ENCODE assay signal across 8 cellular contexts in genomic region chr11:79439893-79440450, GRCh38. TPM values are rescaled to one million over a fixed set of nuclear protein-coding genes. Genes with fewer than 3 reads are reported as not detected.
DNase-seq lines count a peak whose midpoint lies in the region; ATAC-seq and TF ChIP-seq lines count a peak whose summit lies in the region.

No MANE protein-coding gene starts in this region.

- TF ChIP-seq CTCF in lung (IDR thresholded peaks at IDR 0.05; ENCODE audit: control extremely low read depth, extremely low read depth): no peak
- no peak for TF ChIP-seq CTCF in vagina (IDR thresholded peaks at IDR 0.05)

- H3K27ac ChIP-seq in HUES48 (ENCODE audit: low read depth, low read length) (peak overlapping the region; percentile 27), lung (ENCODE audit: low read depth in 1 of 2, low read length in 1 of 2) (peak overlapping the region in 1 of 2 donors; percentile 32), vagina (peak overlapping the region; percentile 92)

- in situ Hi-C loops in ACHN (cut with HindIII; ENCODE audit: low pct_ligation_motif_present, low pct_unique_long_range_greater_than_20kb, low sequenced_read_pairs): no loop called here

- H3K27ac Mint-ChIP-seq in dendritic cell treated with granulocyte-macrophage colony-stimulating factor and Interleukin-4, amounts not matched to agents 40 ng/mL and 50 ng/mL, for 4 days: no peak overlapping the region
- no peak overlapping the region for H3K27ac Mint-ChIP-seq in activated CD8-positive, alpha-beta memory T cell treated with anti-CD3 and anti-CD28 coated beads, Interleukin-2, amount 10 ng/mL, durations not matched to agents 7 days and 5 days
- H3K27ac Mint-ChIP-seq in natural killer cell treated with Interleukin-12 subunit alpha and Interleukin-12 subunit beta and Interleukin-15 and Interleukin-18, amount 100 ng/mL, for 72 hours: no peak overlapping the region

- H3K4me1 Mint-ChIP-seq in dendritic cell treated with granulocyte-macrophage colony-stimulating factor and Interleukin-4, amounts not matched to agents 40 ng/mL and 50 ng/mL, for 4 days (ENCODE audit: low read depth): peaks cover 39% of the 10 kb centered on the region
- peaks cover 8% of the 10 kb centered on the region for H3K4me1 Mint-ChIP-seq in activated CD8-positive, alpha-beta memory T cell treated with anti-CD3 and anti-CD28 coated beads, Interleukin-2, amount 10 ng/mL, durations not matched to agents 7 days and 5 days
- peaks cover 0 to 4% of the 10 kb centered on the region in 2 donors for H3K4me1 Mint-ChIP-seq in natural killer cell treated with Interleukin-12 subunit alpha and Interleukin-12 subunit beta and Interleukin-15 and Interleukin-18, amount 100 ng/mL, for 72 hours (ENCODE audit: low read depth in 2 of 2)

- no peaks in the 10 kb centered on the region for H3K9me3 ChIP-seq in HUES48 (ENCODE audit: control insufficient read depth, insufficient read depth, low read length)
- H3K9me3 ChIP-seq in lung (ENCODE audit: control insufficient read depth in 2 of 2, insufficient read depth in 1 of 2, low read length in 1 of 2): peaks cover 4 to 7% of the 10 kb centered on the region in 2 donors
- H3K9me3 ChIP-seq in vagina: no peaks in the 10 kb centered on the region

- H3K9ac ChIP-seq in HUES48 (ENCODE audit: low read depth, low read length): peak overlapping the region; percentile 43; the same call in 1 of the 2 replicates

- H3K4me3 ChIP-seq in HUES48 (ENCODE audit: low read depth, low read length) (peak overlapping the region; percentile 86), lung (peak overlapping the region; percentile 18), vagina (peak overlapping the region; percentile 52 to 62)

- H3K27me3 ChIP-seq in HUES48 (ENCODE audit: control insufficient read depth, insufficient read depth, low read length) (peaks cover 87% of the 10 kb centered on the region), lung (ENCODE audit: control insufficient read depth, insufficient read depth) (peaks cover 6% of the 10 kb centered on the region), vagina (no peaks in the 10 kb centered on the region)

- H3K36me3 ChIP-seq in HUES48 (ENCODE audit: control insufficient read depth, insufficient read depth, low read length) (no peaks in the 10 kb centered on the region), lung (ENCODE audit: control insufficient read depth in 2 of 2, insufficient read depth in 2 of 2, low read length in 2 of 2) (no peaks in the 10 kb centered on the region), vagina (no peaks in the 10 kb centered on the region)

- H3K4me3 Mint-ChIP-seq in dendritic cell treated with granulocyte-macrophage colony-stimulating factor and Interleukin-4, amounts not matched to agents 40 ng/mL and 50 ng/mL, for 4 days: peak overlapping the region; percentile 65
- H3K4me3 Mint-ChIP-seq in activated CD8-positive, alpha-beta memory T cell treated with anti-CD3 and anti-CD28 coated beads, Interleukin-2, amount 10 ng/mL, durations not matched to agents 7 days and 5 days: no peak overlapping the region
- H3K4me3 Mint-ChIP-seq in natural killer cell treated with Interleukin-12 subunit alpha and Interleukin-12 subunit beta and Interleukin-15 and Interleukin-18, amount 100 ng/mL, for 72 hours: no peak overlapping the region

- H3K4me1 ChIP-seq in HUES48 (ENCODE audit: control insufficient read depth, insufficient read depth, low read length) (peaks cover 24% of the 10 kb centered on the region), lung (ENCODE audit: control insufficient read depth in 2 of 2, insufficient read depth in 2 of 2, low read length in 2 of 2) (peaks cover 5 to 22% of the 10 kb centered on the region in 2 donors), vagina (peaks cover 44% of the 10 kb centered on the region)

- peaks cover 88% of the 10 kb centered on the region for H3K27me3 Mint-ChIP-seq in dendritic cell treated with granulocyte-macrophage colony-stimulating factor and Interleukin-4, amounts not matched to agents 40 ng/mL and 50 ng/mL, for 4 days
- H3K27me3 Mint-ChIP-seq in activated CD8-positive, alpha-beta memory T cell treated with anti-CD3 and anti-CD28 coated beads, Interleukin-2, amount 10 ng/mL, durations not matched to agents 7 days and 5 days: peaks cover 64% of the 10 kb centered on the region
- H3K27me3 Mint-ChIP-seq in natural killer cell treated with Interleukin-12 subunit alpha and Interleukin-12 subunit beta and Interleukin-15 and Interleukin-18, amount 100 ng/mL, for 72 hours: peaks cover 42 to 58% of the 10 kb centered on the region in 2 donors

- no peaks in the 10 kb centered on the region for H3K9me3 Mint-ChIP-seq in dendritic cell treated with granulocyte-macrophage colony-stimulating factor and Interleukin-4, amounts not matched to agents 40 ng/mL and 50 ng/mL, for 4 days
- H3K9me3 Mint-ChIP-seq in activated CD8-positive, alpha-beta memory T cell treated with anti-CD3 and anti-CD28 coated beads, Interleukin-2, amount 10 ng/mL, durations not matched to agents 7 days and 5 days (ENCODE audit: low read depth): no peaks in the 10 kb centered on the region
- H3K9me3 Mint-ChIP-seq in natural killer cell treated with Interleukin-12 subunit alpha and Interleukin-12 subunit beta and Interleukin-15 and Interleukin-18, amount 100 ng/mL, for 72 hours: peaks cover 7% of the 10 kb centered on the region

- no peaks in the 10 kb centered on the region for H3K36me3 Mint-ChIP-seq in dendritic cell treated with granulocyte-macrophage colony-stimulating factor and Interleukin-4, amounts not matched to agents 40 ng/mL and 50 ng/mL, for 4 days (ENCODE audit: low read depth)
- peaks cover 6% of the 10 kb centered on the region for H3K36me3 Mint-ChIP-seq in activated CD8-positive, alpha-beta memory T cell treated with anti-CD3 and anti-CD28 coated beads, Interleukin-2, amount 10 ng/mL, durations not matched to agents 7 days and 5 days
- H3K36me3 Mint-ChIP-seq in natural killer cell treated with Interleukin-12 subunit alpha and Interleukin-12 subunit beta and Interleukin-15 and Interleukin-18, amount 100 ng/mL, for 72 hours: peaks cover 7% of the 10 kb centered on the region

- intact Hi-C loops in dendritic cell treated with granulocyte-macrophage colony-stimulating factor and Interleukin-4, amounts not matched to agents 40 ng/mL and 50 ng/mL, for 4 days (cut with micrococcal nuclease): loop anchor here (5.0 kb wide), 1 partner anchor 38 kb away; no protein-coding TSS in a partner anchor
- intact Hi-C loops in vagina (cut with DNase I): no loop called here

- peak; percentile 16 for DNase-seq in ACHN
- no peak for DNase-seq in lung (ENCODE audit: low spot score)
- no peak for DNase-seq in vagina (ENCODE audit: extremely low spot score in 2 of 2)
- DNase-seq in activated CD8-positive, alpha-beta memory T cell treated with anti-CD3 and anti-CD28 coated beads, Interleukin-2, amount 10 ng/mL, durations not matched to agents 7 days and 5 days: no peak
- no peak for DNase-seq in natural killer cell treated with Interleukin-12 subunit alpha and Interleukin-12 subunit beta and Interleukin-15 and Interleukin-18, amount 100 ng/mL, for 72 hours (ENCODE audit: low spot score)

- 2% methylated on average over 37 to 54 of the region's 54 CpGs for WGBS in lung, 2 donors

- no peak for TF ChIP-seq POLR2A in vagina (IDR thresholded peaks at IDR 0.05)

- CTCF ChIA-PET in activated CD8-positive, alpha-beta memory T cell treated with anti-CD3 and anti-CD28 coated beads, Interleukin-2, amount 10 ng/mL, durations not matched to agents 7 days and 5 days (lab: Charles Lee): interaction anchor here (1.0 kb wide), 1 partner anchor 794 kb away, joined by 3 read pairs; no protein-coding TSS in a partner anchor

- no peak for ATAC-seq in lung (ENCODE audit: insufficient read depth, low FRiP score)
- ATAC-seq in activated CD8-positive, alpha-beta memory T cell treated with anti-CD3 and anti-CD28 coated beads, Interleukin-2, amount 10 ng/mL, durations not matched to agents 7 days and 5 days: no peak
- ATAC-seq in natural killer cell treated with Interleukin-12 subunit alpha and Interleukin-12 subunit beta and Interleukin-15 and Interleukin-18, amount 100 ng/mL, for 72 hours: no peak
- no peak for ATAC-seq in HG03520 (IDR thresholded peaks at IDR 0.05; ENCODE audit: unreplicated experiment)

RNA-seq across cellular contexts. Expression of gene TENM4, which starts 0.9 kb away (rescaled TPM):
- total RNA-seq in lung (10 to 100 TPM in 1 of 2 donors, 1 to 10 TPM in 1; 5.0 to 16.4 TPM), vagina (12.5 TPM)
- polyA plus RNA-seq in lung: 1 to 10 TPM in 1 of 2 donors, under 1 TPM in 1; 0.28 to 1.4 TPM
- not detected for total RNA-seq in activated CD8-positive, alpha-beta memory T cell treated with anti-CD3 and anti-CD28 coated beads, Interleukin-2, amount 10 ng/mL, durations not matched to agents 7 days and 5 days
- total RNA-seq in natural killer cell treated with Interleukin-12 subunit alpha and Interleukin-12 subunit beta and Interleukin-15 and Interleukin-18, amount 100 ng/mL, for 72 hours: not detected

Comparison
In these comparisons a context has a peak if more than half of its experiments do, and no peak if none do; other contexts are left out.
1. H3K4me3 ChIP-seq: peak in every context shown above with its lines; median percentile 86 in HUES48; 57 in vagina; 18 in lung.
2. RNA of gene TENM4, which starts 0.9 kb away (total RNA-seq): 5.0 to 16.4 TPM in lung and 12.5 TPM in vagina (single experiment); not detected in activated CD8-positive, alpha-beta memory T cell treated with anti-CD3 and anti-CD28 coated beads, Interleukin-2, amount 10 ng/mL, durations not matched to agents 7 days and 5 days and not detected in natural killer cell treated with Interleukin-12 subunit alpha and Interleukin-12 subunit beta and Interleukin-15 and Interleukin-18, amount 100 ng/mL, for 72 hours; every median in the first group is over 4 times any median in the second.